In the genomic region with DNA sequence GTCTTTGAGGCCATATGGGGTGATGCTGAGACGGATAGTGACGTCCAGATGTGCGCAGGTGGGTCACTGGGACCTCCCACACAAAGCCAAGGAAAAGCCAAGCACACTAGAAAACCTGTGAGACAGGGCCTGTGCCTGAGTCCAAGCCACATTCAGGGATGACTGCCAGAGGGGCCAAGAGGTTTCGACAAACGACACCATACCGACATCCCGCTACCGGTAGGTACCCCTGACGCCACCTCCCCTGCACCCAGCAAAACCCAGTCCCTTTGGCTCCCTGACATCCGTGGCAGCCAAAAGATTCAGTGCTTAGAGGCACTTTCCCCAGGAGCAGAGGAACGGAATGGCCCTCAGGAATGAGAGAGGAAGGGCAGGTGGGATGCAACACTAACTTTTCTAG, we compare ENCODE assay signal across 8 cellular contexts.
DNase-seq lines count a peak whose midpoint lies in the region; ATAC-seq, FAIRE-seq and TF ChIP-seq lines count a peak whose summit lies in the region.
"Not testable (repeated sequence)": the region's sequence is repeated elsewhere in the genome, so short reads cannot be mapped to it uniquely, and the experiment has no call there.

No MANE protein-coding gene starts in this region.

- H3K9ac ChIP-seq in GM23248; K562 (ENCODE audit: insufficient read depth in 1 of 2, low read depth in 2 of 2, low read length in 2 of 2); HepG2 (ENCODE audit: insufficient read depth, low read depth, low read length): not testable (repeated sequence)

- not testable (repeated sequence) for H3K36me3 ChIP-seq in ACC112 (ENCODE audit: insufficient read depth, low read length); GM23248 (ENCODE audit: low read depth); K562 (ENCODE audit: control insufficient read depth, insufficient read depth, low read length); HepG2 (replicated peaks in 1 of 2; ENCODE audit: control insufficient read depth in 1 of 2, insufficient read depth in 2 of 2, low read length in 2 of 2)

- not testable (repeated sequence) for H3K9me3 Mint-ChIP-seq in T-cell; activated T-cell treated with anti-CD3 and anti-CD28 coated beads, Interleukin-2, amount 50 U/mL, for 24 hours; osteocyte (ENCODE audit: unreplicated experiment); stimulated activated naive CD8-positive, alpha-beta T cell treated with anti-CD3 and anti-CD28 coated beads, Interleukin-15, Interleukin-2, amounts not matched to agents 100 ng/mL and 50 ng/mL, for 24 hours

- not testable (repeated sequence) for ATAC-seq in T-cell (replicated peaks in 1 of 4); K562; HepG2

- DNase-seq in GM23248; T-cell; activated T-cell treated with anti-CD3 and anti-CD28 coated beads, Interleukin-2, amount 50 U/mL, for 24 hours; K562 (ENCODE audit: extremely low read depth in 1 of 4, low spot score in 3 of 4); HepG2 (ENCODE audit: low spot score): not testable (repeated sequence)
- peak; percentile 53 for DNase-seq in osteocyte (ENCODE audit: extremely low spot score, unreplicated experiment)

- peaks cover 18 to 34% (median 33%) of the 10 kb centered on the region in 3 donors for H3K4me1 Mint-ChIP-seq in T-cell
- H3K4me1 Mint-ChIP-seq in activated T-cell treated with anti-CD3 and anti-CD28 coated beads, Interleukin-2, amount 50 U/mL, for 24 hours (ENCODE audit: low read depth) = peaks cover 24% of the 10 kb centered on the region
- H3K4me1 Mint-ChIP-seq in osteocyte (ENCODE audit: unreplicated experiment) = not testable (repeated sequence)
- peaks cover 23% of the 10 kb centered on the region for H3K4me1 Mint-ChIP-seq in stimulated activated naive CD8-positive, alpha-beta T cell treated with anti-CD3 and anti-CD28 coated beads, Interleukin-15, Interleukin-2, amounts not matched to agents 100 ng/mL and 50 ng/mL, for 24 hours (ENCODE audit: low read depth)

- TF ChIP-seq EP300 in K562 (IDR thresholded peaks at IDR 0.05; ENCODE audit: low read length); HepG2 (IDR thresholded peaks at IDR 0.05; ENCODE audit: low read depth in 2 of 2, low read length in 2 of 2); HepG2 (CRISPR knock-in tag; IDR thresholded peaks at IDR 0.05; ENCODE audit: borderline replicate concordance): not testable (repeated sequence)

- TF ChIP-seq POLR2A in K562 (conservative IDR thresholded peaks at IDR 0.05); HepG2 (IDR thresholded peaks at IDR 0.05; ENCODE audit: insufficient read depth in 1 of 2, low read depth in 2 of 2, low read length in 2 of 2): not testable (repeated sequence)

- 75 to 83% methylated on average over 11 of the region's 11 CpGs for WGBS in GM23248 (ENCODE audit: low coverage in 1 of 2, low lambda C conversion rate in 2 of 2, missing lambda C conversion rate in 2 of 2), 2 experiments
- WGBS in K562 (ENCODE audit: insufficient coverage, low coverage, missing lambda C conversion rate) = 54% methylated on average over 5 of the region's 11 CpGs
- 91% methylated on average over 11 of the region's 11 CpGs for WGBS in HepG2 (ENCODE audit: low lambda C conversion rate)

- TF ChIP-seq CTCF in K562 (IDR thresholded peaks at IDR 0.05 in 2 of 3, conservative IDR thresholded peaks at IDR 0.05 in 1 of 3; ENCODE audit: insufficient read depth in 2 of 3, low read depth in 1 of 3, low read length in 3 of 3); HepG2 (CRISPR knock-in tag; IDR thresholded peaks at IDR 0.05); osteocyte (IDR thresholded peaks at IDR 0.05): not testable (repeated sequence)

- H3K36me3 Mint-ChIP-seq in T-cell; activated T-cell treated with anti-CD3 and anti-CD28 coated beads, Interleukin-2, amount 50 U/mL, for 24 hours (ENCODE audit: low read depth); osteocyte (ENCODE audit: unreplicated experiment); stimulated activated naive CD8-positive, alpha-beta T cell treated with anti-CD3 and anti-CD28 coated beads, Interleukin-15, Interleukin-2, amounts not matched to agents 100 ng/mL and 50 ng/mL, for 24 hours (ENCODE audit: low read depth): not testable (repeated sequence)

- in situ Hi-C loops in GM23248 (cut with MboI) = loop anchor here (25.0 kb wide), 4 partner anchors 167 to 867 kb away; a partner anchor contains a TSS
- in situ Hi-C loops in K562 (cut with MboI) = loop anchor here (25.0 kb wide), 1 partner anchor 208 kb away; no protein-coding TSS in a partner anchor
- in situ Hi-C loops in HepG2 (cut with HindIII; ENCODE audit: extremely low pct_ligation_motif_present, low pct_unique_long_range_greater_than_20kb) = not testable (repeated sequence)

- not testable (repeated sequence) for FAIRE-seq in K562 (lab: Jason Lieb, UNC); HepG2 (lab: Jason Lieb, UNC)

- intact Hi-C loops in K562 (cut with micrococcal nuclease); HepG2 (cut with micrococcal nuclease; ENCODE audit: unreplicated experiment): not testable (repeated sequence)

- not testable (repeated sequence) for H3K4me1 ChIP-seq in ACC112 (ENCODE audit: control insufficient read depth, insufficient read depth, low read length, unreplicated experiment); GM23248 (ENCODE audit: insufficient read depth)
- H3K4me1 ChIP-seq in K562 (replicated peaks in 1 of 2; ENCODE audit: control insufficient read depth in 2 of 2, insufficient read depth in 2 of 2, low read length in 2 of 2) (peaks cover 0 to 20% of the 10 kb centered on the region in 2 experiments; a peak in 2 of 5 replicates), HepG2 (ENCODE audit: insufficient read depth, low read length) (peaks cover 23% of the 10 kb centered on the region)

- H3F3A ChIP-seq in GM23248 (ENCODE audit: insufficient read depth) = not testable (repeated sequence)

- CTCF ChIA-PET in T-cell (lab: Charles Lee); K562 (lab: Yijun Ruan, JAX; ENCODE audit: low intra/inter-chr PET ratio); HepG2 (lab: Yijun Ruan, JAX; ENCODE audit: low intra/inter-chr PET ratio, low total read pairs): not testable (repeated sequence)

- not testable (repeated sequence) for H3K27ac ChIP-seq in ACC112 (ENCODE audit: low read depth, low read length); GM23248; K562 (ENCODE audit: extremely low read depth, low read depth, low read length); HepG2 (ENCODE audit: extremely low read length, insufficient read depth, low read length)

- peak overlapping the region; percentile 77 to 88 (median 84) for H3K4me3 Mint-ChIP-seq in T-cell
- peak overlapping the region; percentile 78 for H3K4me3 Mint-ChIP-seq in activated T-cell treated with anti-CD3 and anti-CD28 coated beads, Interleukin-2, amount 50 U/mL, for 24 hours
- not testable (repeated sequence) for H3K4me3 Mint-ChIP-seq in osteocyte (ENCODE audit: unreplicated experiment)
- peak overlapping the region; percentile 80 for H3K4me3 Mint-ChIP-seq in stimulated activated naive CD8-positive, alpha-beta T cell treated with anti-CD3 and anti-CD28 coated beads, Interleukin-15, Interleukin-2, amounts not matched to agents 100 ng/mL and 50 ng/mL, for 24 hours

- not testable (repeated sequence) for H3K9me2 ChIP-seq in GM23248 (ENCODE audit: insufficient read depth)

- not testable (repeated sequence) for H3K27ac Mint-ChIP-seq in T-cell; activated T-cell treated with anti-CD3 and anti-CD28 coated beads, Interleukin-2, amount 50 U/mL, for 24 hours; osteocyte (ENCODE audit: unreplicated experiment); stimulated activated naive CD8-positive, alpha-beta T cell treated with anti-CD3 and anti-CD28 coated beads, Interleukin-15, Interleukin-2, amounts not matched to agents 100 ng/mL and 50 ng/mL, for 24 hours

- not testable (repeated sequence) for H2AFZ ChIP-seq in ACC112 (ENCODE audit: low read length, unreplicated experiment); HepG2 (ENCODE audit: low read length)
- H2AFZ ChIP-seq in GM23248 (peak overlapping the region; percentile 92; the same call in 1 of the 2 replicates), K562 (ENCODE audit: low read depth, low read length) (peak overlapping the region; percentile 90; the same call in 1 of the 2 replicates)

- peaks cover 50 to 58% of the 10 kb centered on the region in 2 donors for H3K27me3 Mint-ChIP-seq in T-cell
- H3K27me3 Mint-ChIP-seq in activated T-cell treated with anti-CD3 and anti-CD28 coated beads, Interleukin-2, amount 50 U/mL, for 24 hours = peaks cover 71% of the 10 kb centered on the region
- not testable (repeated sequence) for H3K27me3 Mint-ChIP-seq in osteocyte (ENCODE audit: unreplicated experiment)
- H3K27me3 Mint-ChIP-seq in stimulated activated naive CD8-positive, alpha-beta T cell treated with anti-CD3 and anti-CD28 coated beads, Interleukin-15, Interleukin-2, amounts not matched to agents 100 ng/mL and 50 ng/mL, for 24 hours = peaks cover 26% of the 10 kb centered on the region

- BruUV-seq in K562 (replicated peaks; lab: Mats Ljungman, UMichigan); HepG2 (replicated peaks; lab: Mats Ljungman, UMichigan): not testable (repeated sequence)

- H3K9me3 ChIP-seq in GM23248 (ENCODE audit: low read depth); K562 (replicated peaks; ENCODE audit: control insufficient read depth, insufficient read depth, low read depth, low read length); HepG2 (ENCODE audit: low read length): not testable (repeated sequence)

- H3K9me1 ChIP-seq in K562 (ENCODE audit: control insufficient read depth, insufficient read depth, low read length) = not testable (repeated sequence)

- peak overlapping the region; percentile 85 for H3K4me3 ChIP-seq in ACC112 (ENCODE audit: low read depth, low read length)
- H3K4me3 ChIP-seq in GM23248 = peak overlapping the region; percentile 77
- not testable (repeated sequence) for H3K4me3 ChIP-seq in K562
- H3K4me3 ChIP-seq in HepG2 (replicated peaks in 1 of 3; ENCODE audit: insufficient read depth in 1 of 3, low read depth in 2 of 3, low read length in 3 of 3) = peak overlapping the region in 1 of 3 experiments; percentile 79; a peak in 1 of 6 replicates

- not testable (repeated sequence) for H3K27me3 ChIP-seq in ACC112 (ENCODE audit: insufficient read depth, low read length); GM23248 (replicated peaks; ENCODE audit: insufficient read depth); K562 (ENCODE audit: control insufficient read depth in 2 of 2, insufficient read depth in 2 of 2, low read length in 2 of 2)
- peaks cover 1 to 14% of the 10 kb centered on the region in 2 experiments; a peak in 3 of 5 replicates for H3K27me3 ChIP-seq in HepG2 (ENCODE audit: control insufficient read depth in 1 of 2, insufficient read depth in 2 of 2, low read length in 2 of 2)

- peak overlapping the region; percentile 86 for H3K4me2 ChIP-seq in GM23248 (ENCODE audit: unreplicated experiment)
- H3K4me2 ChIP-seq in K562 (ENCODE audit: insufficient read depth, low read length) = peak overlapping the region; percentile 73; the same call in 1 of the 2 replicates
- peak overlapping the region; percentile 89 for H3K4me2 ChIP-seq in HepG2 (ENCODE audit: low read depth, low read length)

- TF ChIP-seq RAD21 in K562 (CRISPR knock-in tag; conservative IDR thresholded peaks at IDR 0.05 in 1 of 2, IDR thresholded peaks at IDR 0.05 in 1 of 2); HepG2 (CRISPR knock-in tag; IDR thresholded peaks at IDR 0.05): not testable (repeated sequence)

- not testable (repeated sequence) for H3K79me2 ChIP-seq in ACC112 (ENCODE audit: control insufficient read depth, insufficient read depth, low read length, unreplicated experiment); GM23248 (ENCODE audit: insufficient read depth); K562 (ENCODE audit: control insufficient read depth, insufficient read depth, low read length); HepG2 (ENCODE audit: insufficient read depth, low read length)

- not testable (repeated sequence) for H4K20me1 ChIP-seq in GM23248 (ENCODE audit: insufficient read depth); K562 (replicated peaks; ENCODE audit: control insufficient read depth, insufficient read depth, low read length); HepG2 (ENCODE audit: insufficient read depth, low read length)

- POLR2A ChIA-PET in T-cell (lab: Charles Lee) = not testable (repeated sequence)
- POLR2A ChIA-PET in K562 (lab: Yijun Ruan, JAX) (interaction anchor here (0.6 kb wide), 1 partner anchor 1776 kb away, joined by 3 read pairs; no protein-coding TSS in a partner anchor), HepG2 (lab: Yijun Ruan, JAX) (interaction anchor here (0.5 kb wide), 1 partner anchor 154 kb away, joined by 3 read pairs; no protein-coding TSS in a partner anchor)
